30 cellular contexts compared by ENCODE assay signal in the genomic region with DNA sequence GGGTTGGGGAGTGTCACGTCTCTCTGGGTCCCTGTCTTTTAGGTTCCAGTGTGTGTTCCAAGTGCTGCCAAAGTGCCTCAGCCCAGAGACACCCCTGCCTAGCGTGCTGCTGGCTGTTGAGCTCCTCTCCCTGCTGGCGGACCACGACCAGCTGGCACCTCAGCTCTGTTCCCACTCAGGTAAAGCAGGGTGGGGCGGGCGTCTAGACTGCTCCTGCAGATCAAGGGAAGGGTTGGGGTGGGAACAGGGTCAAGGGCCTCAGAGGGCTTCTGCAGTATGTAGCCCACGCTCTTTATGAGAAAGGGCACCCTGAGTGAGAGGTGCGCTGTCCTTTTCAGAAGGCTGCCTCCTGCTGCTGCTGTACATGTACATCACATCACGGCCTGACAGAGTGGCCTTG. TPM values are rescaled to one million over a fixed set of nuclear protein-coding genes. Genes with fewer than 3 reads are reported as not detected.
DNase-seq lines count a peak whose midpoint lies in the region; ATAC-seq, FAIRE-seq and TF ChIP-seq lines count a peak whose summit lies in the region.
"Had no signal": no experiment of that assay in that cellular context is flagged by ENCODE, and none has a peak within 500 bp of the region (broad histone marks: within the 10 kb centered on the region; RNA-seq: fewer than 3 reads in every experiment).

No MANE protein-coding gene starts in this region.

- H3K27me3 ChIP-seq in osteoblast (ENCODE audit: insufficient read depth, low read length), result no peaks in the 10 kb centered on the region
- H3K27me3 ChIP-seq: adrenal gland, BLaER1, body of pancreas, heart right ventricle, ovary, uterus had no signal

- TF ChIP-seq POLR2A in GM12891 (IDR thresholded peaks at IDR 0.05; ENCODE audit: low read depth, low read length), result no peak

- H3K36me3 Mint-ChIP-seq in stimulated activated naive CD8-positive, alpha-beta T cell treated with anti-CD3 and anti-CD28 coated beads, Interleukin-15, Interleukin-2, amounts not matched to agents 100 ng/mL and 50 ng/mL, for 24 hours (ENCODE audit: low read depth), result peaks cover 44% of the 10 kb centered on the region

- H4K20me1 ChIP-seq in osteoblast (ENCODE audit: insufficient read depth, low read length), result no peaks in the 10 kb centered on the region

- peaks cover 27% of the 10 kb centered on the region for H3K4me1 ChIP-seq in osteoblast (ENCODE audit: insufficient read depth, low read length)

- H3K9me3 Mint-ChIP-seq in stimulated activated naive CD8-positive, alpha-beta T cell treated with anti-CD3 and anti-CD28 coated beads, Interleukin-15, Interleukin-2, amounts not matched to agents 100 ng/mL and 50 ng/mL, for 24 hours, result no peaks in the 10 kb centered on the region
- H3K9me3 Mint-ChIP-seq in stimulated activated naive CD8-positive, alpha-beta T cell treated with anti-CD3 and anti-CD28 coated beads, Interleukin-15, amount 100 ng/mL, for 72 hours, result no peaks in the 10 kb centered on the region
- H3K9me3 Mint-ChIP-seq: activated CD4-positive, alpha-beta T cell treated with anti-CD3 and anti-CD28 coated beads, Interleukin-2, amount 10 ng/mL, durations not matched to agents 24 days and 14 days; activated T-cell treated with anti-CD3 and anti-CD28 coated beads, Interleukin-2, amount 50 U/mL, for 24 hours; nephron; WTC11 had no signal

- no peak overlapping the region for H2AFZ ChIP-seq in osteoblast (ENCODE audit: low read length)

- DNase-seq in stimulated activated naive CD8-positive, alpha-beta T cell treated with anti-CD3 and anti-CD28 coated beads, Interleukin-15, amount 100 ng/mL, for 72 hours, result no peak
- DNase-seq in osteoblast (ENCODE audit: insufficient read length, low spot score, missing footprints), result peak; percentile 45
- DNase-seq in NCI-H2171 treated with DMSO at 0.1 percent for 48 hours (lab: John Stamatoyannopoulos, UW), result no peak
- no peak for DNase-seq in activated CD4-positive, alpha-beta T cell treated with anti-CD3 and anti-CD28 coated beads, Interleukin-2, amount 50 U/mL, for 48 hours
- DNase-seq in GM12891 (ENCODE audit: insufficient read length, low spot score), result no peak
- DNase-seq: activated CD4-positive, alpha-beta T cell treated with anti-CD3 and anti-CD28 coated beads, Interleukin-2, amount 10 ng/mL, durations not matched to agents 24 days and 14 days; activated T-cell treated with anti-CD3 and anti-CD28 coated beads, Interleukin-2, amount 50 U/mL, for 24 hours; body of pancreas; DMS79; foreskin melanocyte; HCEC 1CT; heart right ventricle; NCI-H1436 treated with DMSO at 0.1 percent for 48 hours; NCI-H2081 treated with DMSO at 0.1 percent for 48 hours; ovary; retina; SHP77 treated with DMSO at 0.1 percent for 48 hours; stimulated activated naive CD4-positive, alpha-beta T cell; T1000; uterus had no signal

- TF ChIP-seq CTCF in osteoblast (IDR thresholded peaks at IDR 0.05; ENCODE audit: extremely low read depth, low read depth, low read length), result no peak

- H3K27ac Mint-ChIP-seq in stimulated activated naive CD8-positive, alpha-beta T cell treated with anti-CD3 and anti-CD28 coated beads, Interleukin-15, Interleukin-2, amounts not matched to agents 100 ng/mL and 50 ng/mL, for 24 hours, result peak overlapping the region; percentile 3
- H3K27ac Mint-ChIP-seq in stimulated activated naive CD8-positive, alpha-beta T cell treated with anti-CD3 and anti-CD28 coated beads, Interleukin-15, amount 100 ng/mL, for 72 hours, result no peak overlapping the region
- H3K27ac Mint-ChIP-seq: activated T-cell treated with anti-CD3 and anti-CD28 coated beads, Interleukin-2, amount 50 U/mL, for 24 hours; nephron; WTC11 had no signal

- no peaks in the 10 kb centered on the region for H3K27me3 Mint-ChIP-seq in stimulated activated naive CD8-positive, alpha-beta T cell treated with anti-CD3 and anti-CD28 coated beads, Interleukin-15, Interleukin-2, amounts not matched to agents 100 ng/mL and 50 ng/mL, for 24 hours
- no peaks in the 10 kb centered on the region for H3K27me3 Mint-ChIP-seq in stimulated activated naive CD8-positive, alpha-beta T cell treated with anti-CD3 and anti-CD28 coated beads, Interleukin-15, amount 100 ng/mL, for 72 hours
- H3K27me3 Mint-ChIP-seq: activated CD4-positive, alpha-beta T cell treated with anti-CD3 and anti-CD28 coated beads, Interleukin-2, amount 10 ng/mL, durations not matched to agents 24 days and 14 days; activated T-cell treated with anti-CD3 and anti-CD28 coated beads, Interleukin-2, amount 50 U/mL, for 24 hours had no signal

- H3K4me3 Mint-ChIP-seq in stimulated activated naive CD8-positive, alpha-beta T cell treated with anti-CD3 and anti-CD28 coated beads, Interleukin-15, Interleukin-2, amounts not matched to agents 100 ng/mL and 50 ng/mL, for 24 hours, result no peak overlapping the region
- no peak overlapping the region for H3K4me3 Mint-ChIP-seq in stimulated activated naive CD8-positive, alpha-beta T cell treated with anti-CD3 and anti-CD28 coated beads, Interleukin-15, amount 100 ng/mL, for 72 hours
- H3K4me3 Mint-ChIP-seq: activated CD4-positive, alpha-beta T cell treated with anti-CD3 and anti-CD28 coated beads, Interleukin-2, amount 10 ng/mL, durations not matched to agents 24 days and 14 days; activated T-cell treated with anti-CD3 and anti-CD28 coated beads, Interleukin-2, amount 50 U/mL, for 24 hours; nephron; WTC11 had no signal

- peaks cover 24% of the 10 kb centered on the region for H3K79me2 ChIP-seq in osteoblast (ENCODE audit: insufficient read depth, low read length)

- H3K36me3 ChIP-seq in osteoblast (ENCODE audit: insufficient read depth, low read length), result peaks cover 42% of the 10 kb centered on the region
- H3K36me3 ChIP-seq: ovary, uterus had no signal

- no peak for FAIRE-seq in GM12891 (lab: Jason Lieb, UNC)
- FAIRE-seq: endometrium, G401.6 had no signal

- no peak overlapping the region for H3K4me3 ChIP-seq in osteoblast (ENCODE audit: insufficient read depth, low read length)
- H3K4me3 ChIP-seq: adrenal gland, BLaER1, body of pancreas, heart right ventricle, ovary, skin epidermis, uterus had no signal

- ATAC-seq in stimulated activated naive CD8-positive, alpha-beta T cell treated with anti-CD3 and anti-CD28 coated beads, Interleukin-15, amount 100 ng/mL, for 72 hours, result no peak
- ATAC-seq: body of pancreas, heart right ventricle, Panc1, WTC11 had no signal

- no peaks in the 10 kb centered on the region for H3K9me3 ChIP-seq in osteoblast (ENCODE audit: low read depth, low read length)
- H3K9me3 ChIP-seq: adrenal gland, BLaER1, body of pancreas, heart right ventricle, ovary, uterus had no signal

- no peak overlapping the region for H3K4me2 ChIP-seq in osteoblast (ENCODE audit: insufficient read depth, low read length)
- H3K4me2 ChIP-seq: BLaER1 had no signal

- H3K27ac ChIP-seq in cingulate gyrus (ENCODE audit: low read depth, low read length), result peak overlapping the region; percentile 29
- no peak overlapping the region for H3K27ac ChIP-seq in osteoblast (ENCODE audit: low read depth, low read length)
- H3K27ac ChIP-seq: ovary, uterus had no signal

- H3K4me1 Mint-ChIP-seq in stimulated activated naive CD8-positive, alpha-beta T cell treated with anti-CD3 and anti-CD28 coated beads, Interleukin-15, Interleukin-2, amounts not matched to agents 100 ng/mL and 50 ng/mL, for 24 hours (ENCODE audit: low read depth), result peaks cover 31% of the 10 kb centered on the region
- peaks cover 42% of the 10 kb centered on the region for H3K4me1 Mint-ChIP-seq in stimulated activated naive CD8-positive, alpha-beta T cell treated with anti-CD3 and anti-CD28 coated beads, Interleukin-15, amount 100 ng/mL, for 72 hours

TF ChIP-seq in GM12891, 5 proteins besides CTCF, POLR2A, EP300 and RAD21:
- no peak for TF ChIP-seq POLR2AphosphoS5 (IDR thresholded peaks at IDR 0.05; ENCODE audit: low read depth, low read length)
- no peak for TF ChIP-seq SPI1 (IDR thresholded peaks at IDR 0.05; ENCODE audit: low read depth, low read length)
- no peak for TF ChIP-seq TAF1 (IDR thresholded peaks at IDR 0.05; ENCODE audit: low read depth, low read length)
- TF ChIP-seq PAX5 (IDR thresholded peaks at IDR 0.05; ENCODE audit: insufficient read depth, low read length, severe bottlenecking), result no peak
- no peak for TF ChIP-seq POU2F2 (IDR thresholded peaks at IDR 0.05; ENCODE audit: low read depth, low read length)

RNA-seq across cellular contexts. Expression of a gene that starts 17.2 kb away (rescaled TPM):
- 5.0 and 5.1 TPM in 2 replicates for total RNA-seq in osteoblast
- polyA plus RNA-seq in GM12891 (2012; ENCODE audit: low read depth, missing spikeins), result 6.0 TPM

RNA-seq across cellular contexts. Expression of a gene that starts 23.6 kb away (rescaled TPM):
- total RNA-seq in osteoblast, result 128 and 135 TPM in 2 replicates
- 678 TPM for polyA plus RNA-seq in GM12891 (2012; ENCODE audit: low read depth, missing spikeins)

RNA-seq across cellular contexts. Expression of a gene that starts 23.8 kb away (rescaled TPM):
- total RNA-seq in osteoblast, result 13.3 and 17.4 TPM in 2 replicates
- polyA plus RNA-seq in GM12891 (2012; ENCODE audit: low read depth, missing spikeins), result 15.6 TPM

RNA-seq across cellular contexts. Expression of a gene that starts 33.8 kb away (rescaled TPM):
- 23.3 and 33.7 TPM in 2 replicates for total RNA-seq in osteoblast
- 9.8 TPM for polyA plus RNA-seq in GM12891 (2012; ENCODE audit: low read depth, missing spikeins)

RNA-seq across cellular contexts. Expression of a gene that starts 40.3 kb away (rescaled TPM):
- total RNA-seq in osteoblast, result 99.3 and 105 TPM in 2 replicates
- polyA plus RNA-seq in GM12891 (2012; ENCODE audit: low read depth, missing spikeins), result 67.2 TPM
